ENCODE assay signal across 13 cellular contexts in the genomic region with DNA sequence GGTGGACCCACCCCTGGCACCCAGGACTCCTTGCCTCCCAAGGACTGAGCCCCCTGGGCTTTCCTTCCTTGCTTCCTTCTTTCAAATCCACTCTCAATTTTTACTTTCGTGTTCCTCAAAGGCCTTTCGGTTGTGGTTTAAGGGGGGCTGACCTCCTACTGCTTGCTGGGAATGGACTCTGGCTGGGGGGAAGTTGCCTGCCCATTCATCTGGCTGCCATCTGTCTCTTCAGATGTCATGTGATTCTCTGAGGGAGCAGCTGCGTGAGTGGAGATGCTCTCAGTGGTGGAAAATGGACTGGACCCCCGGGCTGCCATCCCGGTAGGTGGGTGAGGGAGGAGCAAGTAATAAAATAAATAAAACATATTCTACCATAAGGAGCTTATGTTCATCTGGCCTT.
DNase-seq lines count a peak whose midpoint lies in the region; TF ChIP-seq lines count a peak whose summit lies in the region.
"Had no signal": no experiment of that assay in that cellular context is flagged by ENCODE, and none has a peak within 500 bp of the region (broad histone marks: within the 10 kb centered on the region; RNA-seq: fewer than 3 reads in every experiment).

No MANE protein-coding gene starts in this region.

- H3K27ac ChIP-seq in BLaER1: peak overlapping the region; percentile 47
- H3K27ac ChIP-seq: PC-9 had no signal

- no peaks in the 10 kb centered on the region for H3K9me3 ChIP-seq in BLaER1

- TF ChIP-seq CTCF in HFF-Myc (IDR thresholded peaks at IDR 0.05; ENCODE audit: low read depth, low read length, missing control alignments): no peak

- H4K20me1 ChIP-seq in BLaER1: peaks cover 10% of the 10 kb centered on the region; the same call in 1 of the 2 replicates

- H3K36me3 ChIP-seq in BLaER1: 0 out of 2 replicates have a peak, but pooled peaks cover 10% of the 10 kb centered on the region

- no peak overlapping the region for H3K4me3 ChIP-seq in BLaER1
- H3K4me3 ChIP-seq in HFF-Myc (replicated peaks; ENCODE audit: low read depth, low read length): no peak overlapping the region
- H3K4me3 ChIP-seq: dorsolateral prefrontal cortex, PC-9 had no signal

- peak overlapping the region; percentile 55 for H3K4me2 ChIP-seq in BLaER1
- H3K4me2 ChIP-seq: PC-9 had no signal

- DNase-seq in HFF-Myc (ENCODE audit: extremely low read depth, low read depth) (peak; percentile 79), UCSD-AML1 (lab: John Stamatoyannopoulos, UW; ENCODE audit: unreplicated experiment) (peak; percentile 30), medulla oblongata (ENCODE audit: extremely low spot score) (peak; percentile 85), RPMI8226 (no peak), NCI-H2107 (lab: John Stamatoyannopoulos, UW) (no peak), middle frontal gyrus (ENCODE audit: extremely low spot score, low spot score) (no peak), activated T-cell treated with anti-CD3 and anti-CD28 coated beads for 4 hours (no peak)
- DNase-seq: activated naive CD4-positive, alpha-beta T cell treated with Interleukin-2 at 50 U/mL for 16 hours; Karpas-422; PC-9; stimulated activated CD4-positive, alpha-beta T cell treated with anti-CD3 and anti-CD28 coated beads, Interleukin-4, amount 100 ng/mL, for 4 hours had no signal

- peaks cover 34% of the 10 kb centered on the region for H3K4me1 ChIP-seq in BLaER1

- no peaks in the 10 kb centered on the region for H3K27me3 ChIP-seq in BLaER1
- H3K27me3 ChIP-seq: dorsolateral prefrontal cortex had no signal

- no peak overlapping the region for H3K9ac ChIP-seq in BLaER1

Comparison
In these comparisons a context has a peak if more than half of its experiments do, and no peak if none do; other contexts are left out.
1. DNase-seq: peak in HFF-Myc (single experiment), UCSD-AML1 (single experiment) and medulla oblongata (single experiment); none in RPMI8226 (single experiment), NCI-H2107 (single experiment), middle frontal gyrus (single experiment) and activated T-cell treated with anti-CD3 and anti-CD28 coated beads for 4 hours (single experiment).